ENCODE assay signal across 10 cellular contexts in genomic region chr4:2761035-2761923, GRCh38. TPM values are rescaled to one million over a fixed set of nuclear protein-coding genes. Genes with fewer than 3 reads are reported as not detected.
DNase-seq lines count a peak whose midpoint lies in the region; ATAC-seq and TF ChIP-seq lines count a peak whose summit lies in the region.
"Had no signal": no experiment of that assay in that cellular context is flagged by ENCODE, and none has a peak within 500 bp of the region (broad histone marks: within the 10 kb centered on the region; RNA-seq: fewer than 3 reads in every experiment).

No MANE protein-coding gene starts in this region.

- H3K4me2 ChIP-seq in PC-3 (ENCODE audit: low read length): no peak overlapping the region

- CTCF ChIA-PET in activated CD8-positive, alpha-beta memory T cell treated with anti-CD3 and anti-CD28 coated beads, Interleukin-2, amount 10 ng/mL, durations not matched to agents 7 days and 5 days (lab: Charles Lee): interaction anchor here (1.3 to 4.3 kb wide), 3 partner anchors 14 to 193 kb away, joined by 4 to 41 read pairs (median 6); no protein-coding TSS in a partner anchor
- CTCF ChIA-PET in PC-3 (lab: Charles Lee): no interaction called here

- POLR2A ChIA-PET in PC-3 (lab: Charles Lee; ENCODE audit: unreplicated experiment): no interaction called here

- H3K27me3 ChIP-seq in PC-3 (ENCODE audit: low read length) (no peaks in the 10 kb centered on the region), sigmoid colon (no peaks in the 10 kb centered on the region)

- H3K4me1 Mint-ChIP-seq in activated CD8-positive, alpha-beta memory T cell treated with anti-CD3 and anti-CD28 coated beads, Interleukin-2, amount 10 ng/mL, durations not matched to agents 7 days and 5 days: peaks cover 22% of the 10 kb centered on the region

- no peaks in the 10 kb centered on the region for H3K9me3 ChIP-seq in PC-3 (ENCODE audit: low read length)
- no peaks in the 10 kb centered on the region for H3K9me3 ChIP-seq in sigmoid colon

- H3K27me3 Mint-ChIP-seq in activated CD8-positive, alpha-beta memory T cell treated with anti-CD3 and anti-CD28 coated beads, Interleukin-2, amount 10 ng/mL, durations not matched to agents 7 days and 5 days: no peaks in the 10 kb centered on the region
- H3K27me3 Mint-ChIP-seq: B cell had no signal

- H3K4me1 ChIP-seq in PC-3 (ENCODE audit: insufficient read depth, low read length) (no peaks in the 10 kb centered on the region; the same call in 1 of the 2 replicates), sigmoid colon (peaks cover 0 to 19% (median 14%) of the 10 kb centered on the region in 4 donors)

- H3K36me3 ChIP-seq in PC-3 (ENCODE audit: low read depth, low read length) (no peaks in the 10 kb centered on the region), sigmoid colon (no peaks in the 10 kb centered on the region)

- 16 to 62% methylated on average over 14 of the region's 14 CpGs for WGBS in sigmoid colon, 2 donors

- H4K20me1 ChIP-seq in PC-3 (ENCODE audit: low read length): no peaks in the 10 kb centered on the region

- no peaks in the 10 kb centered on the region for H3K36me3 Mint-ChIP-seq in activated CD8-positive, alpha-beta memory T cell treated with anti-CD3 and anti-CD28 coated beads, Interleukin-2, amount 10 ng/mL, durations not matched to agents 7 days and 5 days

- no peak overlapping the region for H3K4me3 ChIP-seq in PC-3 (ENCODE audit: low read length)
- H3K4me3 ChIP-seq in epithelial cell of proximal tubule (ENCODE audit: low read depth, low read length): no peak overlapping the region
- no peak overlapping the region for H3K4me3 ChIP-seq in sigmoid colon

- H3K4me3 Mint-ChIP-seq in activated CD8-positive, alpha-beta memory T cell treated with anti-CD3 and anti-CD28 coated beads, Interleukin-2, amount 10 ng/mL, durations not matched to agents 7 days and 5 days: no peak overlapping the region
- H3K4me3 Mint-ChIP-seq: B cell had no signal

- H3K79me2 ChIP-seq in PC-3 (ENCODE audit: low read length): no peaks in the 10 kb centered on the region

- TF ChIP-seq CTCF in PC-3 (conservative IDR thresholded peaks at IDR 0.05; ENCODE audit: low read depth, low read length): no peak
- peak; percentile 43 for TF ChIP-seq CTCF in epithelial cell of proximal tubule (conservative IDR thresholded peaks at IDR 0.05; ENCODE audit: low read depth, low read length)
- no peak for TF ChIP-seq CTCF in sigmoid colon (IDR thresholded peaks at IDR 0.05)

- H3K27ac ChIP-seq in PC-3 (ENCODE audit: low read length): no peak overlapping the region
- no peak overlapping the region for H3K27ac ChIP-seq in sigmoid colon

- BruUV-seq in PC-3 (replicated peaks; lab: Mats Ljungman, UMichigan): no TSS peak

- DNase-seq in activated CD8-positive, alpha-beta memory T cell treated with anti-CD3 and anti-CD28 coated beads, Interleukin-2, amount 10 ng/mL, durations not matched to agents 7 days and 5 days: peak; percentile 75
- no peak for DNase-seq in activated CD8-positive, alpha-beta memory T cell treated with anti-CD3 and anti-CD28 coated beads, Interleukin-2, amount 50 U/mL, for 4 hours
- DNase-seq in PC-3 (peak; percentile 35), epithelial cell of proximal tubule (ENCODE audit: low read depth) (peak; percentile 20), sigmoid colon (peak; percentile 66), NCI-H1930 (lab: John Stamatoyannopoulos, UW) (no peak), NCI-H2029 (lab: John Stamatoyannopoulos, UW) (no peak), Kasumi-1 (lab: John Stamatoyannopoulos, UW) (no peak)

- H3K9me3 Mint-ChIP-seq in activated CD8-positive, alpha-beta memory T cell treated with anti-CD3 and anti-CD28 coated beads, Interleukin-2, amount 10 ng/mL, durations not matched to agents 7 days and 5 days (ENCODE audit: low read depth): no peaks in the 10 kb centered on the region

- no peak for TF ChIP-seq EP300 in sigmoid colon (IDR thresholded peaks at IDR 0.05)

- H2AFZ ChIP-seq in PC-3 (ENCODE audit: low read length): no peak overlapping the region

- peak; percentile 11 for ATAC-seq in activated CD8-positive, alpha-beta memory T cell treated with anti-CD3 and anti-CD28 coated beads, Interleukin-2, amount 10 ng/mL, durations not matched to agents 7 days and 5 days
- ATAC-seq in PC-3: peak; percentile 52
- ATAC-seq: Right ventricle myocardium inferior had no signal

- intact Hi-C loops in PC-3 (cut with micrococcal nuclease) (loop anchor here (10.0 kb wide), 1 partner anchor 84 kb away; the partner anchor contains the start of gene ADD1), sigmoid colon (cut with DNase I) (no loop called here)

- H3F3A ChIP-seq in PC-3 (ENCODE audit: low read length, unreplicated experiment): no peaks in the 10 kb centered on the region

- H3K27ac Mint-ChIP-seq in activated CD8-positive, alpha-beta memory T cell treated with anti-CD3 and anti-CD28 coated beads, Interleukin-2, amount 10 ng/mL, durations not matched to agents 7 days and 5 days: no peak overlapping the region

- no peaks in the 10 kb centered on the region for H3K9me2 ChIP-seq in PC-3 (replicated peaks; ENCODE audit: low read length)

- no peak overlapping the region for H3K9ac ChIP-seq in PC-3 (ENCODE audit: low read length)

- TF ChIP-seq POLR2A in sigmoid colon (IDR thresholded peaks at IDR 0.05): no peak

RNA-seq across cellular contexts. Expression of gene TNIP2, which starts 5.1 kb away (rescaled TPM):
- total RNA-seq in activated CD8-positive, alpha-beta memory T cell treated with anti-CD3 and anti-CD28 coated beads, Interleukin-2, amount 10 ng/mL, durations not matched to agents 7 days and 5 days: 10 to 100 TPM; 51.3 to 53.5 TPM
- 56.5 and 77.8 TPM in 2 replicates for total RNA-seq in PC-3 (2014; rRNA removed)
- 76.7 and 77.4 TPM in 2 replicates for total RNA-seq in epithelial cell of proximal tubule
- total RNA-seq in sigmoid colon: 10 to 100 TPM; 56.3 to 68.8 (median 66.9) TPM
- polyA plus RNA-seq in sigmoid colon: 10 to 100 TPM; 51.7 to 65.0 (median 51.8) TPM

RNA-seq across cellular contexts. Expression of gene SH3BP2, which starts 31.6 kb away (rescaled TPM):
- 100 to 1,000 TPM in 1 of 2 experiments, 10 to 100 TPM in 1; 88.0 to 105 TPM for total RNA-seq in activated CD8-positive, alpha-beta memory T cell treated with anti-CD3 and anti-CD28 coated beads, Interleukin-2, amount 10 ng/mL, durations not matched to agents 7 days and 5 days
- total RNA-seq in PC-3 (2014; rRNA removed) (16.9 and 17.4 TPM in 2 replicates), epithelial cell of proximal tubule (32.3 and 53.3 TPM in 2 replicates), sigmoid colon (10 to 100 TPM; 18.4 to 49.3 (median 24.2) TPM)
- 10 to 100 TPM; 18.6 to 82.4 (median 35.6) TPM for polyA plus RNA-seq in sigmoid colon

Comparison
In these comparisons a context has a peak if more than half of its experiments do, and no peak if none do; other contexts are left out.
1. DNase-seq: peak in activated CD8-positive, alpha-beta memory T cell treated with anti-CD3 and anti-CD28 coated beads, Interleukin-2, amount 10 ng/mL, durations not matched to agents 7 days and 5 days (single experiment), PC-3 (single experiment), epithelial cell of proximal tubule (single experiment) and sigmoid colon (single experiment); none in activated CD8-positive, alpha-beta memory T cell treated with anti-CD3 and anti-CD28 coated beads, Interleukin-2, amount 50 U/mL, for 4 hours (single experiment), NCI-H1930 (0 of 2), NCI-H2029 (single experiment) and Kasumi-1 (0 of 2).